ENCODE assay signal across 18 cellular contexts in the genomic region with DNA sequence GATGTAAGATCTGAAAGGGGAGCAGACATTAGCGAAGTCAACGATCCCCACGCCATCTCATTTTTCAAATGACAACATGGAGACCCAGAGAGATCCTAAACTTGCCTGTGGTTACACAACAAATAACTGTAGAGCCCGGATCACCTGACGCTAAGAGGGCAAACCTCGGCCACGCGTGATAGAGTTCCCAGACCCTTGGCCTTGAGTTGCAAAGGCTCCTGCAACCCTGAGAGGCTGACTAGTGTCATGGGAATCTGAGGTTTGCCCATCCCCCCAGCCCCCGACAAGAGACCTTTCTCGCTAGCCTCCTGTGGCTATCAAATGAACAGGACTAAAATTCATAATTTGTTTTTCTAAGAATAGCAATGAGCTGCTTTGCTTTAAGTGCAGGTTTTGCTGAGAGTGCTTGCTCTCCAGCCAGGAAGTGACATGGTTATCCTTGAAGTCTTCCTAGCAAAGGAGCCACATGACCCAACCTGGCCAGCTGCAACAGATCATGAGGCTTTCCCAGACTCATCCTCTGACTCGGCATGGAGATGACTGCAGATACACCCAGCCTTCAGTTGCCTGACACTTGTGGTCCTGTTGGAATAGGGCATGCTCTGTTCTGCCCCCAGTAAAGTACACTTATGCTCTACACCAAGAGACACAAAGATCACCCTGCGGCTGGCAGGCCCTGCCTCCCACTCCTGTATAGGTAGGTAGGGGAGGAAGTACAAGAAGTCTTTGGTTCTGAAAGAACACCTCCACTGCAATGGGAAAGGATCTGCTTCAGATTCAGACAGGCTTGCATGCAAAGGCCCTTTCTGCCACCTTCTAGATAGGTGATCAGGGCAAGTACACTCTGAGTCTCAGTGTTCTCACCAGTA. TPM values are rescaled to one million over a fixed set of nuclear protein-coding genes. Genes with fewer than 3 reads are reported as not detected.
DNase-seq lines count a peak whose midpoint lies in the region; ATAC-seq and TF ChIP-seq lines count a peak whose summit lies in the region.
"Had no signal": no experiment of that assay in that cellular context is flagged by ENCODE, and none has a peak within 500 bp of the region (broad histone marks: within the 10 kb centered on the region; RNA-seq: fewer than 3 reads in every experiment).

No MANE protein-coding gene starts in this region.

- no peak overlapping the region for H2AFZ ChIP-seq in neuronal stem cell (ENCODE audit: low read length)
- H2AFZ ChIP-seq: neural progenitor cell had no signal

- no peak overlapping the region for H2BK15ac ChIP-seq in neuronal stem cell (ENCODE audit: low read length)

- H3K4ac ChIP-seq in neuronal stem cell (ENCODE audit: low read length): no peak overlapping the region

- TF ChIP-seq CTCF in choroid plexus epithelial cell (conservative IDR thresholded peaks at IDR 0.05; ENCODE audit: low read depth, low read length): no peak
- TF ChIP-seq CTCF in omental fat pad (IDR thresholded peaks at IDR 0.05): no peak

- no peak overlapping the region for H2BK120ac ChIP-seq in neuronal stem cell (ENCODE audit: low read depth, low read length)

- H3K4me3 ChIP-seq in choroid plexus epithelial cell (ENCODE audit: low read depth, low read length): no peak overlapping the region
- H3K4me3 ChIP-seq in neuronal stem cell (ENCODE audit: low read length in 2 of 2): peak overlapping the region in 1 of 2 donors; percentile 22
- H3K4me3 ChIP-seq: neural progenitor cell had no signal

- H4K8ac ChIP-seq in neuronal stem cell (ENCODE audit: low read depth, low read length): no peak overlapping the region

- no peak overlapping the region for H2BK5ac ChIP-seq in neuronal stem cell (ENCODE audit: low read length)

- peak overlapping the region; percentile 31 for H2AK5ac ChIP-seq in neuronal stem cell (ENCODE audit: low read depth, low read length)

- H3K23ac ChIP-seq in neuronal stem cell (ENCODE audit: low read depth, low read length, poor library complexity): no peak overlapping the region

- no peak overlapping the region for H3K14ac ChIP-seq in neuronal stem cell (ENCODE audit: low read length)

- H3K4me2 ChIP-seq in neuronal stem cell (ENCODE audit: insufficient read depth, low read length, poor library complexity, severe bottlenecking): no peak overlapping the region
- H3K4me2 ChIP-seq: neural progenitor cell had no signal

- no peak overlapping the region for H2BK12ac ChIP-seq in neuronal stem cell (ENCODE audit: low read length)

- intact Hi-C loops in left colon (cut with DNase I, micrococcal nuclease): no loop called here

- peaks cover 0 to 8% (median 0%) of the 10 kb centered on the region in 3 experiments for H3K27me3 ChIP-seq in neuronal stem cell (ENCODE audit: control insufficient read depth in 3 of 3, insufficient read depth in 3 of 3, low read depth in 1 of 3, low read length in 3 of 3)
- H3K27me3 ChIP-seq: neural progenitor cell had no signal

- DNase-seq in ELR (ENCODE audit: low read depth): peak; percentile 25
- DNase-seq in NCI-H2107 (lab: John Stamatoyannopoulos, UW): peak; percentile 62
- DNase-seq in choroid plexus epithelial cell (ENCODE audit: low read depth): peak; percentile 64
- no peak for DNase-seq in neuronal stem cell (ENCODE audit: low spot score)
- DNase-seq in left colon: no peak
- no peak for DNase-seq in 8988T
- DNase-seq in omental fat pad (ENCODE audit: low spot score): no peak
- DNase-seq: anterior cingulate cortex; dermis blood vessel endothelial cell; DMS 273 treated with DMSO at 0.1 percent for 48 hours; GOT3; NCI-H1048; OCI-M1; stimulated activated CD4-positive, alpha-beta T cell treated with anti-CD3 and anti-CD28 coated beads, Interleukin-4, amount 100 ng/mL, for 4 hours; trophoblast cell had no signal

- H3K4me1 ChIP-seq in neuronal stem cell (ENCODE audit: control insufficient read depth in 2 of 2, insufficient read depth in 1 of 2, low read depth in 1 of 2, low read length in 2 of 2): peaks cover 3 to 6% of the 10 kb centered on the region in 2 donors

- WGBS in neuronal stem cell (ENCODE audit: extremely low coverage in 2 of 2, insufficient read length in 2 of 2, insufficient replicate concordance in 1 of 2), 2 donors: no CpG with 5 or more reads among the region's 12 CpGs

- no peak overlapping the region for H3K27ac ChIP-seq in neuronal stem cell (replicated peaks; ENCODE audit: low read length)
- H3K27ac ChIP-seq: neural progenitor cell, VCaP had no signal

- H3K18ac ChIP-seq in neuronal stem cell (ENCODE audit: low read length): no peak overlapping the region

- H4K91ac ChIP-seq in neuronal stem cell (ENCODE audit: low read depth, low read length, poor library complexity): no peak overlapping the region

- ATAC-seq in left colon (no peak), omental fat pad (ENCODE audit: low FRiP score) (no peak), HG03442 (IDR thresholded peaks at IDR 0.05; ENCODE audit: unreplicated experiment) (no peak)

- H3K9ac ChIP-seq in neuronal stem cell (ENCODE audit: low read depth, low read length, poor library complexity): no peak overlapping the region
- H3K9ac ChIP-seq: neural progenitor cell had no signal

- H3K36me3 ChIP-seq in neuronal stem cell (replicated peaks in 1 of 2; ENCODE audit: control insufficient read depth in 2 of 2, insufficient read depth in 2 of 2, low read length in 2 of 2): peaks cover 0 to 2% of the 10 kb centered on the region in 2 donors
- H3K36me3 ChIP-seq: neural progenitor cell had no signal

- no peaks in the 10 kb centered on the region for H3K9me3 ChIP-seq in neuronal stem cell (replicated peaks in 1 of 2; ENCODE audit: control insufficient read depth in 2 of 2, insufficient read depth in 1 of 2, low read depth in 1 of 2, low read length in 2 of 2)

- no peaks in the 10 kb centered on the region for H3K79me1 ChIP-seq in neuronal stem cell (ENCODE audit: low read depth, low read length)

RNA-seq across cellular contexts. Expression of gene MCF2L2, which starts 36.0 kb away (rescaled TPM):
- polyA plus RNA-seq in neuronal stem cell (2013, experiment 1 of 2): 2.0 TPM
- 2.0 TPM for polyA plus RNA-seq in neuronal stem cell (2013, experiment 2 of 2)
- total RNA-seq in left colon (1 to 10 TPM in 1 of 2 donors, under 1 TPM in 1; 0.75 to 1.1 TPM), omental fat pad (under 1 TPM; under 0.01 to 0.84 (median 0.39) TPM)

Comparison
In these comparisons a context has a peak if more than half of its experiments do, and no peak if none do; other contexts are left out.
1. DNase-seq: peak in ELR (single experiment), NCI-H2107 (single experiment) and choroid plexus epithelial cell (single experiment); none in neuronal stem cell (single experiment), left colon (0 of 2), 8988T (single experiment) and omental fat pad (single experiment).